ENCODE assay signal across 24 cellular contexts in genomic region chr15:74297867-74298266, GRCh38.
"Had no signal": no experiment of that assay in that cellular context is flagged by ENCODE, and none has a peak within 500 bp of the region (broad histone marks: within the 10 kb centered on the region; RNA-seq: fewer than 3 reads in every experiment).

No MANE protein-coding gene starts in this region.

- H3K27ac ChIP-seq: dorsolateral prefrontal cortex, gastrocnemius medialis, heart right ventricle, pancreas, spleen, testis, tibial nerve had no signal

- H3K4me3 ChIP-seq: dorsolateral prefrontal cortex, gastrocnemius medialis, heart right ventricle, mucosa of descending colon, pancreas, spleen, testis, tibial nerve had no signal

- DNase-seq: cortex of kidney; dorsolateral prefrontal cortex; effector memory CD4-positive, alpha-beta T cell; gastrocnemius medialis; heart right ventricle; hypothalamus; kidney glomerular epithelial cell; naive thymus-derived CD8-positive, alpha-beta T cell; occipital lobe; pancreas; spleen; stimulated activated CD4-positive, alpha-beta T cell treated with anti-CD3 and anti-CD28 coated beads, Interleukin-15, amount 100 ng/mL, for 24 hours; stimulated activated CD4-positive, alpha-beta T cell treated with anti-CD3 and anti-CD28 coated beads, Interleukin-1b, Interleukin-23, amount 100 ng/mL, for 48 hours; stimulated activated CD4-positive, alpha-beta T cell treated with anti-CD3 and anti-CD28 coated beads, Interleukin-4, amount 100 ng/mL, for 24 hours; stimulated activated naive B cell treated with anti-CD40 and anti-IgM and Interleukin-4, amounts not matched to agents 10 μg/mL and 1 μg/mL and 100 μg/mL, for 72 hours; stimulated activated naive CD8-positive, alpha-beta T cell treated with anti-CD3 and anti-CD28 coated beads, Interleukin-15, amount 100 ng/mL, for 72 hours; testis had no signal

- ATAC-seq: esophagus mucosa; left lobe of liver; mucosa of descending colon; naive thymus-derived CD8-positive, alpha-beta T cell; pancreas; right cardiac atrium; stimulated activated naive B cell treated with anti-CD40 and anti-IgM and Interleukin-4, amounts not matched to agents 10 μg/mL and 1 μg/mL and 100 μg/mL, for 72 hours; stimulated activated naive CD8-positive, alpha-beta T cell treated with anti-CD3 and anti-CD28 coated beads, Interleukin-15, amount 100 ng/mL, for 72 hours had no signal

- H3K4me1 Mint-ChIP-seq: stimulated activated naive B cell treated with anti-CD40 and anti-IgM and Interleukin-4, amounts not matched to agents 10 μg/mL and 1 μg/mL and 100 μg/mL, for 72 hours had no signal

- H3K9me3 ChIP-seq: gastrocnemius medialis, heart right ventricle, mucosa of descending colon, pancreas, spleen, testis, tibial nerve had no signal

- H3K27me3 ChIP-seq: pancreas, testis had no signal

- H3K4me3 Mint-ChIP-seq: naive thymus-derived CD8-positive, alpha-beta T cell; neural crest cell; stimulated activated naive B cell treated with anti-CD40 and anti-IgM and Interleukin-4, amounts not matched to agents 10 μg/mL and 1 μg/mL and 100 μg/mL, for 72 hours; stimulated activated naive CD8-positive, alpha-beta T cell treated with anti-CD3 and anti-CD28 coated beads, Interleukin-15, amount 100 ng/mL, for 72 hours had no signal

- H3K27ac Mint-ChIP-seq: naive thymus-derived CD8-positive, alpha-beta T cell; progenitor cell of endocrine pancreas; stimulated activated naive B cell treated with anti-CD40 and anti-IgM and Interleukin-4, amounts not matched to agents 10 μg/mL and 1 μg/mL and 100 μg/mL, for 72 hours; stimulated activated naive CD8-positive, alpha-beta T cell treated with anti-CD3 and anti-CD28 coated beads, Interleukin-15, amount 100 ng/mL, for 72 hours had no signal

- H3K4me1 ChIP-seq: gastrocnemius medialis, pancreas, tibial nerve had no signal

- H3K36me3 ChIP-seq: gastrocnemius medialis, heart right ventricle, pancreas, spleen, tibial nerve had no signal

- H3K9me3 Mint-ChIP-seq: neural crest cell; stimulated activated naive B cell treated with anti-CD40 and anti-IgM and Interleukin-4, amounts not matched to agents 10 μg/mL and 1 μg/mL and 100 μg/mL, for 72 hours; stimulated activated naive CD8-positive, alpha-beta T cell treated with anti-CD3 and anti-CD28 coated beads, Interleukin-15, amount 100 ng/mL, for 72 hours had no signal

- H3K36me3 Mint-ChIP-seq: naive thymus-derived CD8-positive, alpha-beta T cell; stimulated activated naive B cell treated with anti-CD40 and anti-IgM and Interleukin-4, amounts not matched to agents 10 μg/mL and 1 μg/mL and 100 μg/mL, for 72 hours had no signal
